ENCODE assay signal across 8 cellular contexts in the genomic region with DNA sequence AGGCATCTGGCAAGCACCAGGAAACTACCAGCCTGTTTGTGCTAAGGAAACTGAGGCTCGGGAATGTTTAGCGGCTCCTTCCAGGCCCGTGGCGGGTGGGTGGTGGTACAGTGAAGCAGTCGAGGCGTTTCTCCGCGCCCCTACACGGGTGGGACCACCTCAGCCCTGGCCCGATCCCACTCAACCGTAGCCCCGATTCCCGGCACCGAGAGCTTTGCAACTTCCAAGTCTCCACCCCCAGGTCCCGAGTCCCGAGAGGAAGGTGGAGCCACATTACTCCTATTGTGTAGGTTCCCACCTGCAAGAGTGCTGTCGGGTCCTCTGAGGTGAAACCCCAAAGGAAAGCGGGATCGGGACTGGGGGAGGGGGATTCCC. TPM values are rescaled to one million over a fixed set of nuclear protein-coding genes. Genes with fewer than 3 reads are reported as not detected.
A peak's percentile ranks its signal among the peaks of the same experiment; 100 is the strongest.
DNase-seq lines count a peak whose midpoint lies in the region; ATAC-seq and TF ChIP-seq lines count a peak whose summit lies in the region.

No MANE protein-coding gene starts in this region.

- TF ChIP-seq CTCF in fibroblast of mammary gland (conservative IDR thresholded peaks at IDR 0.05; ENCODE audit: control insufficient read depth, insufficient read depth, low read depth, low read length) (no peak), ovary (IDR thresholded peaks at IDR 0.05) (peak in 1 of 3 donors; percentile 19)

- 0% methylated on average over 14 to 19 of the region's 19 CpGs for WGBS in ovary, 3 donors

- DNase-seq in DMS79 treated with DMSO at 0.1 percent for 48 hours (lab: John Stamatoyannopoulos, UW) (peak; percentile 82), SJCRH30 (no peak), fibroblast of mammary gland (ENCODE audit: low read depth) (no peak), ovary (no peak), ecto neural progenitor cell (ENCODE audit: low spot score) (no peak)

- H3K4me1 ChIP-seq in SJCRH30 (peaks cover 3% of the 10 kb centered on the region; the same call in 1 of the 2 replicates), ovary (ENCODE audit: insufficient read depth) (peaks cover 2% of the 10 kb centered on the region)

- intact Hi-C loops in ovary (cut with DNase I), result loop anchor here in 1 of 4 donors (10.0 kb wide), 1 partner anchor 195 kb away; a partner anchor contains a TSS

- ATAC-seq in HG02798 (IDR thresholded peaks at IDR 0.05; ENCODE audit: poor library complexity, unreplicated experiment) (peak; percentile 14), HG02840 (IDR thresholded peaks at IDR 0.05; ENCODE audit: low FRiP score, unreplicated experiment) (no peak), HG02885 (IDR thresholded peaks at IDR 0.05; ENCODE audit: poor library complexity, unreplicated experiment) (no peak)

- peak overlapping the region; percentile 71 for H3K27ac ChIP-seq in SJCRH30
- peak overlapping the region; percentile 49 to 82 for H3K27ac ChIP-seq in ovary

- H3K36me3 ChIP-seq in SJCRH30 (no peaks in the 10 kb centered on the region), ovary (no peaks in the 10 kb centered on the region)

- no peak for TF ChIP-seq POLR2A in ovary (IDR thresholded peaks at IDR 0.05)

- no peaks in the 10 kb centered on the region for H3K9me3 ChIP-seq in SJCRH30 (replicated peaks)
- H3K9me3 ChIP-seq in ovary, result no peaks in the 10 kb centered on the region

- peak overlapping the region; percentile 80 for H3K4me3 ChIP-seq in SJCRH30
- peak overlapping the region; percentile 86 for H3K4me3 ChIP-seq in fibroblast of mammary gland (ENCODE audit: control insufficient read depth, low read depth, low read length)
- peak overlapping the region; percentile 59 for H3K4me3 ChIP-seq in ovary

- no peak for TF ChIP-seq EP300 in ovary (IDR thresholded peaks at IDR 0.05)

- H3K27me3 ChIP-seq in SJCRH30 (no peaks in the 10 kb centered on the region), ovary (no peaks in the 10 kb centered on the region)

RNA-seq across cellular contexts. Expression of a gene that starts 0.5 kb away (rescaled TPM):
- total RNA-seq in SJCRH30 (2014; rRNA removed; shearing (Covaris generic)), result 30.1 and 33.4 TPM in 2 replicates
- total RNA-seq in ovary, result 10 to 100 TPM in 5 of 7 donors, 1 to 10 TPM in 2; 6.5 to 19.3 (median 13.1) TPM
- 1 to 10 TPM; 8.2 TPM for polyA plus RNA-seq in ovary

RNA-seq across cellular contexts. Expression of a gene that starts 13.0 kb away (rescaled TPM):
- 5.1 and 6.9 TPM in 2 replicates for total RNA-seq in SJCRH30 (2014; rRNA removed; shearing (Covaris generic))
- 10 to 100 TPM; 13.9 to 29.6 (median 21.7) TPM for total RNA-seq in ovary
- polyA plus RNA-seq in ovary, result 10 to 100 TPM in 1 of 2 donors, 1 to 10 TPM in 1; 7.6 to 18.5 TPM

RNA-seq across cellular contexts. Expression of a gene that starts 30.7 kb away (rescaled TPM):
- total RNA-seq in SJCRH30 (2014; rRNA removed; shearing (Covaris generic)), result 11.0 and 13.6 TPM in 2 replicates
- 10 to 100 TPM; 54.7 to 78.3 (median 69.1) TPM for total RNA-seq in ovary
- 10 to 100 TPM; 33.8 to 41.6 TPM for polyA plus RNA-seq in ovary

RNA-seq across cellular contexts. Expression of a gene that starts 41.1 kb away (rescaled TPM):
- 86.7 and 102 TPM in 2 replicates for total RNA-seq in SJCRH30 (2014; rRNA removed; shearing (Covaris generic))
- total RNA-seq in ovary, result 10 to 100 TPM; 30.9 to 53.5 (median 44.1) TPM
- 10 to 100 TPM; 38.9 to 41.4 TPM for polyA plus RNA-seq in ovary

RNA-seq across cellular contexts. Expression of a gene that starts 58.9 kb away (rescaled TPM):
- total RNA-seq in SJCRH30 (2014; rRNA removed; shearing (Covaris generic)), result not detected in 2 replicates
- 1 to 10 TPM in 1 of 7 donors, under 1 TPM in 4, not detected in 2; 0.07 to 3.3 (median 0.36) TPM for total RNA-seq in ovary
- under 1 TPM; 0.11 to 0.25 TPM for polyA plus RNA-seq in ovary
